8 cellular contexts compared by ENCODE assay signal in genomic region chr11:123302751-123303195, GRCh38.
DNase-seq lines count a peak whose midpoint lies in the region; ATAC-seq and TF ChIP-seq lines count a peak whose summit lies in the region.

No MANE protein-coding gene starts in this region.

- no peak overlapping the region for H3K27ac ChIP-seq in uterus

- TF ChIP-seq POLR2A in uterus (IDR thresholded peaks at IDR 0.05) = no peak

- intact Hi-C loops in uterus (cut with DNase I; ENCODE audit: low total_unique reads) = loop anchor here (10.0 kb wide), 1 partner anchor 182 kb away; no protein-coding TSS in a partner anchor

- TF ChIP-seq CTCF in GM10266 (IDR thresholded peaks at IDR 0.05; ENCODE audit: control insufficient read depth, insufficient read depth, low read depth, missing control alignments) (no peak), uterus (IDR thresholded peaks at IDR 0.05) (no peak), endothelial cell (IDR thresholded peaks at IDR 0.05; ENCODE audit: unreplicated experiment) (no peak)

- H3K9me3 ChIP-seq in uterus = no peaks in the 10 kb centered on the region

- no peaks in the 10 kb centered on the region for H3K4me1 ChIP-seq in uterus

- ATAC-seq in HG02642 (IDR thresholded peaks at IDR 0.05; ENCODE audit: poor library complexity, unreplicated experiment) = peak; percentile 51

- H3K36me3 Mint-ChIP-seq in endothelial cell (ENCODE audit: low read depth, unreplicated experiment) = no peaks in the 10 kb centered on the region

- no peak overlapping the region for H3K27ac Mint-ChIP-seq in endothelial cell (ENCODE audit: unreplicated experiment)

- H3K27me3 ChIP-seq in uterus = no peaks in the 10 kb centered on the region

- no peak overlapping the region for H3K4me3 Mint-ChIP-seq in endothelial cell (ENCODE audit: unreplicated experiment)

- H3K4me3 ChIP-seq in uterus = no peak overlapping the region

- DNase-seq in GM10266 (ENCODE audit: extremely low spot score) = peak; percentile 79
- DNase-seq in activated CD4-positive, alpha-beta T cell treated with anti-CD3 and anti-CD28 coated beads for 48 hours = peak; percentile 37
- DNase-seq in kidney tubule cell (ENCODE audit: low spot score) = peak; percentile 63
- DNase-seq in globus pallidus (ENCODE audit: low spot score) = no peak
- no peak for DNase-seq in uterus
- no peak for DNase-seq in endothelial cell (ENCODE audit: low spot score)
- no peak for DNase-seq in H4 (ENCODE audit: low spot score)

- no peaks in the 10 kb centered on the region for H3K36me3 ChIP-seq in uterus

- no peaks in the 10 kb centered on the region for H3K9me3 Mint-ChIP-seq in endothelial cell (ENCODE audit: unreplicated experiment)

- H3K27me3 Mint-ChIP-seq in endothelial cell (ENCODE audit: unreplicated experiment) = peaks cover 6% of the 10 kb centered on the region

- H3K4me1 Mint-ChIP-seq in endothelial cell (ENCODE audit: unreplicated experiment) = peaks cover 49% of the 10 kb centered on the region

Comparison
In these comparisons a context has a peak if more than half of its experiments do, and no peak if none do; other contexts are left out.
1. DNase-seq: peak in GM10266 (single experiment), activated CD4-positive, alpha-beta T cell treated with anti-CD3 and anti-CD28 coated beads for 48 hours (single experiment) and kidney tubule cell (single experiment); none in globus pallidus (single experiment), uterus (0 of 2), endothelial cell (single experiment) and H4 (single experiment).